ENCODE assay signal across 24 cellular contexts in the genomic region with DNA sequence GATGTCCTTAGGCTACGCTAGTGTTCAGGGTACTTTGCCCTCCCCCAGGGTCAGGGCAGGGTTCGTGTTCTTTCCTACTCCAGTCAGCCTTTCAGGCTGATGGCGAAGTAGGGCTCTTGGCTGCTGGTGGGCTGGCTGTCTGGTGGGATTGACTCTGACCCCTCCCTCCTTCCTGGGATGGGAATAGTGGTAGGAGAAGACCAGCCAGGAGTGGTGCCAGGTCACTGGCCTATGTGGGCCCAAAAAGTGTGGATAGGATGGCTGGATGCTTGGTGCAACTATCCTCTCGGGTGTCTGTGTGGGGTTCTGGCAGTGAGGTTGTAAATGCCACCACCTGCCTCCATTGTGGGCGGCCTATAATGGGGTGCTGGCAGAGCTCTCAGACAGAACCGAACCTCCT.
"Had no signal": no experiment of that assay in that cellular context is flagged by ENCODE, and none has a peak within 500 bp of the region (broad histone marks: within the 10 kb centered on the region; RNA-seq: fewer than 3 reads in every experiment).

No MANE protein-coding gene starts in this region.

- H3K9ac ChIP-seq: KMS-11 had no signal

- H3K9me3 Mint-ChIP-seq: activated B cell treated with CpG ODN at 0.5 μM for 24 hours; activated naive CD4-positive, alpha-beta T cell treated with anti-CD3 and anti-CD28 coated beads, Interleukin-2, amount 10 ng/mL, durations not matched to agents 7 days and 5 days; activated T-helper 2 cell treated with anti-CD3 and anti-CD28 coated beads, Interferon-gamma antibody, Interleukin-2, Interleukin-4, amounts not matched to agents 10 μg/mL and 5 μg/mL and 100 μg/mL, durations not matched to agents 14 hours and 24 hours and 36 hours had no signal

- ATAC-seq: PC-3 had no signal

- H3K4me1 ChIP-seq: SJSA1 had no signal

- H3K4me3 ChIP-seq: SJSA1 had no signal

- DNase-seq: activated B cell treated with CpG ODN at 0.5 μM for 24 hours; activated CD4-positive, alpha-beta T cell treated with anti-CD3 and anti-CD28 coated beads for 1 hour; activated CD4-positive, alpha-beta T cell treated with anti-CD3 and anti-CD28 coated beads, Interleukin-2, amount 10 ng/mL, durations not matched to agents 24 days and 14 days; activated CD4-positive, alpha-beta T cell treated with anti-CD3 and anti-CD28 coated beads, Interleukin-2, amount 50 U/mL, for 48 hours; activated gamma-delta T cell treated with Interleukin-2 at 50 U/mL for 16 hours; activated naive CD4-positive, alpha-beta T cell treated with anti-CD3 and anti-CD28 coated beads, Interleukin-2, amount 10 ng/mL, durations not matched to agents 7 days and 5 days; activated naive CD8-positive, alpha-beta T cell treated with anti-CD3 and anti-CD28 coated beads, Interleukin-2, amount 10 ng/mL, durations not matched to agents 7 days and 5 days; activated T-cell treated with anti-CD3 and anti-CD28 coated beads for 4 hours; activated T-cell treated with anti-CD3 and anti-CD28 coated beads, Interleukin-2, amount 50 U/mL, for 48 hours; aorta; central memory CD4-positive, alpha-beta T cell; NCI-H1092 treated with DMSO at 0.1 percent for 48 hours; NCI-H1417 treated with DMSO at 0.1 percent for 48 hours; NCI-H1694; NCI-H2029 treated with DMSO at 0.1 percent for 48 hours; NCI-H446; NCI-H524; PC-3; SHP77; T-helper 9 cell had no signal

- H3K4me3 Mint-ChIP-seq: activated B cell treated with CpG ODN at 0.5 μM for 24 hours; activated CD4-positive, alpha-beta T cell treated with anti-CD3 and anti-CD28 coated beads, Interleukin-2, amount 10 ng/mL, durations not matched to agents 24 days and 14 days; activated naive CD4-positive, alpha-beta T cell treated with anti-CD3 and anti-CD28 coated beads, Interleukin-2, amount 10 ng/mL, durations not matched to agents 7 days and 5 days; activated naive CD8-positive, alpha-beta T cell treated with anti-CD3 and anti-CD28 coated beads, Interleukin-2, amount 10 ng/mL, durations not matched to agents 7 days and 5 days; T-helper 1 cell treated with Interleukin-12 subunit alpha and Interleukin-12 subunit beta and Interleukin-4 antibody, amounts not matched to agents 30 μg/mL and 1 μg/mL, for 36 hours had no signal

- H3K27ac Mint-ChIP-seq: activated B cell treated with CpG ODN at 0.5 μM for 24 hours; activated CD4-positive, alpha-beta T cell treated with anti-CD3 and anti-CD28 coated beads, Interleukin-2, amount 10 ng/mL, durations not matched to agents 24 days and 14 days; activated naive CD4-positive, alpha-beta T cell treated with anti-CD3 and anti-CD28 coated beads, Interleukin-2, amount 10 ng/mL, durations not matched to agents 7 days and 5 days; activated naive CD8-positive, alpha-beta T cell treated with anti-CD3 and anti-CD28 coated beads, Interleukin-2, amount 10 ng/mL, durations not matched to agents 7 days and 5 days; activated T-helper 2 cell treated with anti-CD3 and anti-CD28 coated beads, Interferon-gamma antibody, Interleukin-2, Interleukin-4, amounts not matched to agents 10 μg/mL and 5 μg/mL and 100 μg/mL, durations not matched to agents 14 hours and 24 hours and 36 hours; T-helper 1 cell treated with Interleukin-12 subunit alpha and Interleukin-12 subunit beta and Interleukin-4 antibody, amounts not matched to agents 30 μg/mL and 1 μg/mL, for 36 hours had no signal

- H3K27me3 Mint-ChIP-seq: activated B cell treated with CpG ODN at 0.5 μM for 24 hours; activated CD4-positive, alpha-beta T cell treated with anti-CD3 and anti-CD28 coated beads, Interleukin-2, amount 10 ng/mL, durations not matched to agents 24 days and 14 days; activated naive CD4-positive, alpha-beta T cell treated with anti-CD3 and anti-CD28 coated beads, Interleukin-2, amount 10 ng/mL, durations not matched to agents 7 days and 5 days; activated naive CD8-positive, alpha-beta T cell treated with anti-CD3 and anti-CD28 coated beads, Interleukin-2, amount 10 ng/mL, durations not matched to agents 7 days and 5 days had no signal

- H3K27ac ChIP-seq: KMS-11, SJSA1 had no signal

- H3K4me2 ChIP-seq: KMS-11 had no signal

- H3K4me1 Mint-ChIP-seq: activated B cell treated with CpG ODN at 0.5 μM for 24 hours; activated naive CD4-positive, alpha-beta T cell treated with anti-CD3 and anti-CD28 coated beads, Interleukin-2, amount 10 ng/mL, durations not matched to agents 7 days and 5 days had no signal

- H3K36me3 Mint-ChIP-seq: activated naive CD8-positive, alpha-beta T cell treated with anti-CD3 and anti-CD28 coated beads, Interleukin-2, amount 10 ng/mL, durations not matched to agents 7 days and 5 days had no signal

- H3K27me3 ChIP-seq: SJSA1 had no signal
